Comparison of ENCODE assay signal across 18 cellular contexts in genomic region chr20:61674051-61674450, GRCh38.
"Had no signal": no experiment of that assay in that cellular context is flagged by ENCODE, and none has a peak within 500 bp of the region (broad histone marks: within the 10 kb centered on the region; RNA-seq: fewer than 3 reads in every experiment).

No MANE protein-coding gene starts in this region.

- FAIRE-seq: RCC 7860 had no signal

- H3K9me3 ChIP-seq: SK-N-SH had no signal

- H3K4me2 ChIP-seq: SK-N-SH had no signal

- H3K9ac ChIP-seq: SK-N-SH had no signal

- DNase-seq: KBM-7, MV-4-11, NCI-H1048, NCI-H1105, NCI-H1436 treated with DMSO at 0.1 percent for 48 hours, NCI-H1694, NCI-H187 treated with DMSO at 0.1 percent for 48 hours, NCI-H2029 treated with DMSO at 0.1 percent for 48 hours, NCI-H2171 treated with DMSO at 0.1 percent for 48 hours, NCI-H226, NCI-H446, NCI-H510A, NCI-H524 treated with DMSO at 0.1 percent for 48 hours, NCI-H774, SHP77, SK-N-SH, SW 1271 had no signal
